In the genomic region with DNA sequence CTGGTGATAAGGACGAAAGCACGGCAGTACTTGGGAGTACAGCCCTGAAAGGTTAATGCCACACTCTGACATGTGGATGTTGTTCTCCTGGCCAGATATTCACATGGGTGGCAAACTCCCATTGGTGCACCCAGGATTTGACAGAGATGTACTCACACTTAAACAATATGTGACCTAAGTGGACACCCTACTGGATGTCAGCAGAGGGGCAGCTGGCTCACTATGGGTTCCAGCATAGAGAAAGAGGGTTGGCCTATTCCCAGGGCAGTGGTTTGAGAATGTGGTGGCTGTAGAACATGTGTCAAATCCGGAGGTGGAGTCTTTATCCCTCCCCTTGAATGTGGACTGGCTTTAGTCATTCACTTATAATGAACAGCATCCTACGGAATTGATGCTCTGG, we compare ENCODE assay signal across 28 cellular contexts.
DNase-seq lines count a peak whose midpoint lies in the region; ATAC-seq, FAIRE-seq and TF ChIP-seq lines count a peak whose summit lies in the region.
"Had no signal": no experiment of that assay in that cellular context is flagged by ENCODE, and none has a peak within 500 bp of the region (broad histone marks: within the 10 kb centered on the region; RNA-seq: fewer than 3 reads in every experiment).

No MANE protein-coding gene starts in this region.

- ATAC-seq in WTC11 (no peak), HG02588 (IDR thresholded peaks at IDR 0.05; ENCODE audit: unreplicated experiment) (no peak)

- H3K27ac ChIP-seq in H1 (ENCODE audit: low read depth, low read length) = no peak overlapping the region
- H3K27ac ChIP-seq: BLaER1 had no signal

- H3K27me3 Mint-ChIP-seq in WTC11 (ENCODE audit: low read depth) = no peaks in the 10 kb centered on the region
- H3K27me3 Mint-ChIP-seq: CD4-positive, CD25-positive, alpha-beta regulatory T cell had no signal

- FAIRE-seq in HTR-8/SVneo (lab: Jason Lieb, UNC) (peak; percentile 58), H1 (lab: Jason Lieb, UNC) (no peak)
- FAIRE-seq: A204.1, G401.6, GM12891, GM19239 had no signal

- CTCF ChIA-PET in WTC11 (lab: Charles Lee) = interaction anchor here (0.9 to 1.1 kb wide), 2 partner anchors 103 to 183 kb away, joined by 3 read pairs; no protein-coding TSS in a partner anchor
- CTCF ChIA-PET in H1 (lab: Charles Lee; ENCODE audit: partially characterized antibody) = interaction anchor here (0.9 to 1.3 kb wide), 3 partner anchors 20 to 31 kb away, joined by 3 to 5 read pairs (median 3); no protein-coding TSS in a partner anchor

- no peak overlapping the region for H4K8ac ChIP-seq in H1 (ENCODE audit: extremely low read depth, insufficient read depth, low read length)

- H3K9me3 ChIP-seq in H1 (ENCODE audit: insufficient read depth in 2 of 2, low read depth in 1 of 2, low read length in 1 of 2) (0 out of 4 replicates have a peak, but pooled peaks cover 2% of the 10 kb centered on the region in 2 experiments), HAP-1 (no peaks in the 10 kb centered on the region)
- H3K9me3 ChIP-seq: BE2C, BLaER1 had no signal

- H3K23ac ChIP-seq in H1 (ENCODE audit: insufficient read length) = no peak overlapping the region

- H3K4me1 Mint-ChIP-seq in WTC11 = peaks cover 47% of the 10 kb centered on the region
- H3K4me1 Mint-ChIP-seq: CD14-positive monocyte; CD4-positive, alpha-beta memory T cell; CD4-positive, CD25-positive, alpha-beta regulatory T cell; CD8-positive, alpha-beta memory T cell had no signal

- no peak overlapping the region for H3K4ac ChIP-seq in H1 (replicated peaks; ENCODE audit: insufficient read length, low read depth, low read length)

- intact Hi-C loops in cardiac septum (cut with DNase I) = no loop called here

- H3K79me2 ChIP-seq in H1 (ENCODE audit: control insufficient read depth in 1 of 2, insufficient read depth in 2 of 2, low read length in 2 of 2) = no peaks in the 10 kb centered on the region

- no peak overlapping the region for H3K14ac ChIP-seq in H1 (ENCODE audit: insufficient read length)

- H3K27me3 ChIP-seq in H1 (replicated peaks in 1 of 4; ENCODE audit: control insufficient read depth in 3 of 4, extremely low read depth in 1 of 4, insufficient read depth in 3 of 4, low read length in 3 of 4) (no peaks in the 10 kb centered on the region), HAP-1 (ENCODE audit: low read depth) (no peaks in the 10 kb centered on the region)
- H3K27me3 ChIP-seq: BE2C, BLaER1 had no signal

- no peak overlapping the region for H3K18ac ChIP-seq in H1 (ENCODE audit: extremely low read depth, low read length)

- DNase-seq in HTR-8/SVneo (ENCODE audit: insufficient read length, low spot score) = no peak
- DNase-seq in M059J (ENCODE audit: low read depth) = peak; percentile 29
- no peak for DNase-seq in WTC11 (ENCODE audit: low spot score)
- DNase-seq in H1 (ENCODE audit: low read depth in 1 of 2, low spot score in 2 of 2) = no peak
- no peak for DNase-seq in HAP-1 (ENCODE audit: low spot score in 2 of 2)
- DNase-seq in cardiac septum (ENCODE audit: low spot score) = no peak
- no peak for DNase-seq in LoVo (ENCODE audit: low spot score)
- DNase-seq: 8988T; ACHN; BE2C; C1 segment of cervical spinal cord; CD4-positive, alpha-beta memory T cell; CD4-positive, CD25-positive, alpha-beta regulatory T cell; CD8-positive, alpha-beta memory T cell; COR-L47; DMS 273 treated with DMSO at 0.1 percent for 48 hours; DMS153; DMS53; DMS79; DND-41; GF-D8 had no signal

- H3K4me2 ChIP-seq in H1 (ENCODE audit: insufficient read depth in 1 of 2, low read depth in 2 of 2, low read length in 2 of 2) = no peak overlapping the region
- H3K4me2 ChIP-seq: BLaER1 had no signal

- no peak for TF ChIP-seq POLR2A in H1 (IDR thresholded peaks at IDR 0.05; ENCODE audit: control extremely low read depth in 1 of 2, low read depth in 2 of 2, low read length in 2 of 2)

- POLR2A ChIA-PET in WTC11 (lab: Charles Lee) (no interaction called here), H1 (lab: Charles Lee; ENCODE audit: partially characterized antibody) (no interaction called here)

- H3K23me2 ChIP-seq in H1 (ENCODE audit: low read depth, low read length) = no peaks in the 10 kb centered on the region

- H2BK15ac ChIP-seq in H1 (ENCODE audit: low read length) = no peak overlapping the region

- WGBS in H1 (ENCODE audit: extremely low coverage in 1 of 2, insufficient coverage in 1 of 2, insufficient read length in 1 of 2, insufficient replicate concordance in 2 of 2, low coverage in 1 of 2, low lambda C conversion rate in 2 of 2, missing lambda C conversion rate in 1 of 2), 2 experiments = 68% methylated on average over 4 of the region's 4 CpGs; no CpG with 5 or more reads in 1 of the 2 experiments

- no peak overlapping the region for H4K5ac ChIP-seq in H1 (ENCODE audit: insufficient read length, low read depth, low read length)

- no peak overlapping the region for H2AK5ac ChIP-seq in H1 (ENCODE audit: low read depth, low read length)

- H3K36me3 ChIP-seq in H1 (ENCODE audit: control insufficient read depth in 2 of 4, insufficient read depth in 4 of 4, low read length in 3 of 4) = no peaks in the 10 kb centered on the region
- no peaks in the 10 kb centered on the region for H3K36me3 ChIP-seq in HAP-1 (replicated peaks)
- H3K36me3 ChIP-seq: BE2C, BLaER1 had no signal

- H2AFZ ChIP-seq in H1 (ENCODE audit: low read length) = no peak overlapping the region

- H3K4me1 ChIP-seq in H1 (replicated peaks in 1 of 4; ENCODE audit: control insufficient read depth in 3 of 4, insufficient read depth in 4 of 4, low read length in 3 of 4) (peaks cover 0 to 7% (median 3%) of the 10 kb centered on the region in 4 experiments; a peak in 3 of 7 replicates), HAP-1 (no peaks in the 10 kb centered on the region)
- H3K4me1 ChIP-seq: BE2C, BLaER1 had no signal

- H2BK120ac ChIP-seq in H1 (replicated peaks; ENCODE audit: low read depth, low read length) = no peak overlapping the region

- H4K20me1 ChIP-seq in H1 (replicated peaks in 1 of 2; ENCODE audit: control insufficient read depth in 1 of 2, insufficient read depth in 2 of 2, low read length in 2 of 2) = no peaks in the 10 kb centered on the region
- H4K20me1 ChIP-seq: BLaER1 had no signal

- in situ Hi-C loops in HAP-1 (cut with MboI; ENCODE audit: low sequenced_read_pairs) = no loop called here

- peaks cover 7% of the 10 kb centered on the region for H3K9me3 Mint-ChIP-seq in WTC11
- H3K9me3 Mint-ChIP-seq: CD14-positive monocyte; CD4-positive, alpha-beta memory T cell; CD8-positive, alpha-beta memory T cell had no signal

- TF ChIP-seq EP300 in H1 (IDR thresholded peaks at IDR 0.05; ENCODE audit: borderline replicate concordance in 1 of 2, low read depth in 2 of 2, low read length in 2 of 2) = no peak

- no peak overlapping the region for H4K91ac ChIP-seq in H1 (replicated peaks; ENCODE audit: insufficient read length, low read length)

- 0 out of 2 replicates have a peak overlapping the region, but pooled peaks have one; percentile 23 for H2BK20ac ChIP-seq in H1 (ENCODE audit: low read length)

- H3K9ac ChIP-seq in H1 (replicated peaks in 1 of 4; ENCODE audit: extremely low read depth in 1 of 4, low read depth in 3 of 4, low read length in 3 of 4) = no peak overlapping the region
- H3K9ac ChIP-seq: BLaER1 had no signal

- H2BK12ac ChIP-seq in H1 (ENCODE audit: low read depth, low read length) = 0 out of 2 replicates have a peak overlapping the region, but pooled peaks have one; percentile 68

- H3K4me3 ChIP-seq in H1 (ENCODE audit: extremely low read depth in 1 of 4, insufficient read depth in 2 of 4, low read depth in 3 of 4, low read length in 4 of 4) (no peak overlapping the region), HAP-1 (no peak overlapping the region)
- H3K4me3 ChIP-seq: BLaER1 had no signal

- no peak overlapping the region for H3K56ac ChIP-seq in H1 (replicated peaks; ENCODE audit: insufficient read length, low read depth, low read length)

- no peaks in the 10 kb centered on the region; the same call in 1 of the 2 replicates for H3K36me3 Mint-ChIP-seq in WTC11
- H3K36me3 Mint-ChIP-seq: CD14-positive monocyte; CD4-positive, alpha-beta memory T cell; CD4-positive, CD25-positive, alpha-beta regulatory T cell; CD8-positive, alpha-beta memory T cell had no signal

- H3K79me1 ChIP-seq in H1 (ENCODE audit: low read depth, low read length) = no peaks in the 10 kb centered on the region

- TF ChIP-seq CTCF in WTC11 (IDR thresholded peaks at IDR 0.05) = no peak
- TF ChIP-seq CTCF in H1 (IDR thresholded peaks at IDR 0.05; ENCODE audit: control extremely low read depth in 1 of 3, insufficient read depth in 1 of 3, low read depth in 1 of 3, low read length in 3 of 3) = no peak

- no peak for TF ChIP-seq RAD21 in H1 (IDR thresholded peaks at IDR 0.05 in 1 of 2, conservative IDR thresholded peaks at IDR 0.05 in 1 of 2; ENCODE audit: low read depth in 2 of 2, low read length in 2 of 2)

- no peak overlapping the region for H3K4me3 Mint-ChIP-seq in WTC11
- H3K4me3 Mint-ChIP-seq: CD14-positive monocyte; CD4-positive, alpha-beta memory T cell; CD4-positive, CD25-positive, alpha-beta regulatory T cell; CD8-positive, alpha-beta memory T cell had no signal

- peak overlapping the region; percentile 18; the same call in 1 of the 2 replicates for H2BK5ac ChIP-seq in H1 (ENCODE audit: low read depth, low read length)

- H3K27ac Mint-ChIP-seq in WTC11 = peak overlapping the region; percentile 79; the same call in 1 of the 2 replicates
- H3K27ac Mint-ChIP-seq: CD14-positive monocyte; CD4-positive, alpha-beta memory T cell; CD4-positive, CD25-positive, alpha-beta regulatory T cell; CD8-positive, alpha-beta memory T cell had no signal

TF ChIP-seq in WTC11, 78 proteins besides CTCF, POLR2A, EP300 and RAD21:
- TF ChIP-seq SP1 (CRISPR knock-in tag; conservative IDR thresholded peaks at IDR 0.05) = no peak

TF ChIP-seq in H1, 55 proteins besides CTCF, POLR2A, EP300 and RAD21:
- no peak for TF ChIP-seq KDM4A (IDR thresholded peaks at IDR 0.05; ENCODE audit: low read depth, low read length, severe bottlenecking)
- no peak for TF ChIP-seq CBX5 (IDR thresholded peaks at IDR 0.05; ENCODE audit: low read depth, low read length)
